Comparison of ENCODE assay signal across 8 cellular contexts in the genomic region with DNA sequence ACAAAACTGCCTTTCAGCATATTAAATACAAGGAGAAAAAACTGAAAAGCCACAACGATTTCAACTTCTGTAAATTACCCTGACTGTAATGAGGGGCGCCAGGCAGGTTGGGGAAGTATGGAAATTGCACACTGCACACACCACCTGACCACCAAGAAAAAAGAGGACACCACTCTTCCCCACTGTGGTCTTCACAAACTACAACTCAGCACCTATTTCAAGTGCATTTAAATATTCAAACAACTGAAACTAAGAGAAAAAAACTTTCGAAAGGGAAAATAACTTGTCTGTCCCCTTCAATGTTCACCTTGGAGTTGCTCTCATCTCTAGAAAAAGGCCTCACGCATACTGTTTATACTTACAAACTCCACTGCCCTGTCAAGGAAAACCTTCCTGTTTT. TPM values are rescaled to one million over a fixed set of nuclear protein-coding genes. Genes with fewer than 3 reads are reported as not detected.
DNase-seq lines count a peak whose midpoint lies in the region; ATAC-seq and TF ChIP-seq lines count a peak whose summit lies in the region.

No MANE protein-coding gene starts in this region.

- TF ChIP-seq RAD21 in IMR-90 (IDR thresholded peaks at IDR 0.05; ENCODE audit: low read length): no peak

- dilution Hi-C loops in IMR-90 (cut with HindIII; ENCODE audit: low sequenced_read_pairs, unreplicated experiment): no loop called here

- POLR2A ChIA-PET in IMR-90 (lab: Charles Lee; ENCODE audit: unreplicated experiment): no interaction called here

- H3K9me3 ChIP-seq in IMR-90 (ENCODE audit: control insufficient read depth, insufficient read depth, low read length) (no peaks in the 10 kb centered on the region), adrenal gland (replicated peaks in 1 of 3) (no peaks in the 10 kb centered on the region), aorta (ENCODE audit: control insufficient read depth, low read length) (no peaks in the 10 kb centered on the region)

- H3K4me3 ChIP-seq in IMR-90 (ENCODE audit: insufficient read depth, low read depth, low read length): peak overlapping the region; percentile 67
- H3K4me3 ChIP-seq in adrenal gland: peak overlapping the region in 3 of 4 donors; percentile 8 to 95 (median 63)
- H3K4me3 ChIP-seq in aorta (ENCODE audit: low read length in 2 of 2): peak overlapping the region; percentile 97

- no peak overlapping the region for H2AK9ac ChIP-seq in IMR-90 (replicated peaks; ENCODE audit: low read depth, low read length, poor library complexity)

- H2BK5ac ChIP-seq in IMR-90 (ENCODE audit: low read depth, low read length, poor library complexity, severe bottlenecking): peak overlapping the region; percentile 11

- no CpG with 5 or more reads among the region's 4 CpGs for WGBS in IMR-90 (ENCODE audit: extremely low coverage in 2 of 2, insufficient read length in 1 of 2), 2 experiments
- 8 to 11% (median 9%) methylated on average over 4 of the region's 4 CpGs for WGBS in adrenal gland, 4 donors
- WGBS in aorta, 2 donors: 28 to 29% methylated on average over 4 of the region's 4 CpGs

- H3K27ac Mint-ChIP-seq in memory B cell: peak overlapping the region; percentile 97

- H3K27ac ChIP-seq in IMR-90 (ENCODE audit: insufficient read depth, low read length) (no peak overlapping the region), adrenal gland (peak overlapping the region; percentile 73 to 100 (median 92)), aorta (ENCODE audit: low read depth in 1 of 2, low read length in 2 of 2) (no peak overlapping the region)

- H2AFZ ChIP-seq in IMR-90 (replicated peaks; ENCODE audit: low read length, poor library complexity): no peak overlapping the region

- no peak overlapping the region for H3K4ac ChIP-seq in IMR-90 (ENCODE audit: low read depth, low read length)

- peaks cover 3% of the 10 kb centered on the region for H3K36me3 Mint-ChIP-seq in memory B cell

- 0 out of 2 replicates have a peak, but pooled peaks cover 2% of the 10 kb centered on the region for H3K36me3 ChIP-seq in IMR-90 (ENCODE audit: control insufficient read depth, insufficient read depth, low read length)
- H3K36me3 ChIP-seq in adrenal gland (replicated peaks in 1 of 2): peaks cover 0 to 11% of the 10 kb centered on the region in 2 donors
- no peaks in the 10 kb centered on the region for H3K36me3 ChIP-seq in aorta (ENCODE audit: control insufficient read depth in 1 of 2, insufficient read depth in 2 of 2, low read length in 1 of 2)

- peaks cover 29% of the 10 kb centered on the region for H3K4me1 Mint-ChIP-seq in memory B cell

- peaks cover 4% of the 10 kb centered on the region for H3K27me3 Mint-ChIP-seq in memory B cell

- TF ChIP-seq POLR2A in IMR-90 (IDR thresholded peaks at IDR 0.05; ENCODE audit: low read depth, low read length) (no peak), adrenal gland (IDR thresholded peaks at IDR 0.05) (no peak)

- DNase-seq in IMR-90: no peak
- DNase-seq in adrenal gland: peak in 3 of 7 donors; percentile 11 to 54 (median 26)
- no peak for DNase-seq in memory B cell (ENCODE audit: low spot score in 2 of 2)
- no peak for DNase-seq in aorta
- no peak for DNase-seq in stimulated activated CD4-positive, alpha-beta T cell treated with anti-CD3 and anti-CD28 coated beads, Interleukin-4, amount 100 ng/mL, for 1 hour
- no peak for DNase-seq in COLO829 (ENCODE audit: low spot score)

- H4K8ac ChIP-seq in IMR-90 (ENCODE audit: low read depth in 2 of 2, low read length in 2 of 2): no peak overlapping the region

- no peaks in the 10 kb centered on the region; the same call in 1 of the 2 replicates for H3K4me1 ChIP-seq in IMR-90 (ENCODE audit: control insufficient read depth, insufficient read depth, low read length)
- peaks cover 21 to 41% of the 10 kb centered on the region in 2 donors for H3K4me1 ChIP-seq in adrenal gland (replicated peaks in 1 of 2)
- peaks cover 2 to 3% of the 10 kb centered on the region in 2 donors for H3K4me1 ChIP-seq in aorta (ENCODE audit: control insufficient read depth in 1 of 2, insufficient read depth in 2 of 2, low read length in 2 of 2)

- no peak overlapping the region for H4K91ac ChIP-seq in IMR-90 (ENCODE audit: insufficient read depth, low read depth, low read length)

- H3K23ac ChIP-seq in IMR-90 (ENCODE audit: low read depth, low read length): peak overlapping the region; percentile 89; the same call in 1 of the 2 replicates

- H3K4me2 ChIP-seq in IMR-90 (ENCODE audit: low read depth, low read length): peak overlapping the region; percentile 94

- H3K79me1 ChIP-seq in IMR-90 (ENCODE audit: low read depth in 1 of 2, low read length in 2 of 2): peaks cover 0 to 15% of the 10 kb centered on the region in 2 experiments; a peak in 2 of 4 replicates

- H3K14ac ChIP-seq in IMR-90 (replicated peaks; ENCODE audit: low read depth, low read length): peak overlapping the region; percentile 72; the same call in 1 of the 2 replicates

- H3K18ac ChIP-seq in IMR-90 (ENCODE audit: low read depth, low read length): no peak overlapping the region

- peak overlapping the region; percentile 97; the same call in 1 of the 2 replicates for H3K9ac ChIP-seq in IMR-90 (ENCODE audit: low read depth, low read length)

- TF ChIP-seq CTCF in IMR-90 (conservative IDR thresholded peaks at IDR 0.05; ENCODE audit: low read depth, low read length): no peak
- no peak for TF ChIP-seq CTCF in adrenal gland (IDR thresholded peaks at IDR 0.05)

- H3K9me1 ChIP-seq in IMR-90 (ENCODE audit: insufficient read depth, low read length): peaks cover 6% of the 10 kb centered on the region; the same call in 1 of the 2 replicates

- no peak overlapping the region for H2AK5ac ChIP-seq in IMR-90 (ENCODE audit: low read depth, low read length)

- ATAC-seq in GM18873 (IDR thresholded peaks at IDR 0.05; ENCODE audit: low FRiP score, unreplicated experiment): peak; percentile 35
- no peak for ATAC-seq in IMR-90 (ENCODE audit: low read depth)
- ATAC-seq in memory B cell (ENCODE audit: low read depth): peak; percentile 5
- no peak for ATAC-seq in aorta (ENCODE audit: low FRiP score)
- no peak for ATAC-seq in HG03159 (IDR thresholded peaks at IDR 0.05; ENCODE audit: unreplicated experiment)

- in situ Hi-C loops in IMR-90 (cut with MboI; ENCODE audit: low sequenced_read_pairs): no loop called here

- BruUV-seq in IMR-90 (replicated peaks; lab: Mats Ljungman, UMichigan): no TSS peak

- peaks cover 57% of the 10 kb centered on the region for H4K20me1 ChIP-seq in IMR-90 (ENCODE audit: insufficient read depth, low read length)

- H3K4me3 Mint-ChIP-seq in memory B cell: peak overlapping the region; percentile 90

- H3K27me3 ChIP-seq in IMR-90 (ENCODE audit: control insufficient read depth, insufficient read depth, low read length) (no peaks in the 10 kb centered on the region), adrenal gland (no peaks in the 10 kb centered on the region), aorta (ENCODE audit: control insufficient read depth in 1 of 2, insufficient read depth in 2 of 2, low read length in 1 of 2) (no peaks in the 10 kb centered on the region)

- CTCF ChIA-PET in IMR-90 (lab: Yijun Ruan, JAX): no interaction called here

- no peak overlapping the region for H2BK15ac ChIP-seq in IMR-90 (ENCODE audit: low read depth, low read length)

- intact Hi-C loops in IMR-90 (cut with micrococcal nuclease): no loop called here
- intact Hi-C loops in adrenal gland (cut with DNase I): loop anchor here in 1 of 2 donors (10.0 kb wide), 1 partner anchor 55 kb away; the partner anchor contains the start of gene GTPBP4
- intact Hi-C loops in aorta (cut with DNase I): loop anchor here in 1 of 2 donors (5.0 kb wide), 3 partner anchors 57 to 248 kb away; partner anchors contain the start of genes GTPBP4 and IDI1

- no peak overlapping the region for H3K56ac ChIP-seq in IMR-90 (ENCODE audit: extremely low read depth, insufficient read depth, low read length)

- H2BK20ac ChIP-seq in IMR-90 (ENCODE audit: low read depth, low read length): no peak overlapping the region

- no peak overlapping the region for H4K5ac ChIP-seq in IMR-90 (ENCODE audit: low read depth, low read length)

- no peak overlapping the region for H2BK120ac ChIP-seq in IMR-90 (ENCODE audit: low read depth, low read length)

- H3K9me3 Mint-ChIP-seq in memory B cell: no peaks in the 10 kb centered on the region

TF ChIP-seq in IMR-90, 13 proteins besides CTCF, POLR2A, EP300 and RAD21 (continues in another document):
- TF ChIP-seq SMC3 (IDR thresholded peaks at IDR 0.05; ENCODE audit: low read depth, low read length) (no peak), CEBPB (IDR thresholded peaks at IDR 0.05; ENCODE audit: low read depth, low read length) (no peak), RCOR1 (IDR thresholded peaks at IDR 0.05; ENCODE audit: insufficient replicate concordance, low read length) (no peak), ELK1 (IDR thresholded peaks at IDR 0.05; ENCODE audit: borderline replicate concordance, low read depth, low read length) (no peak), CHD1 (IDR thresholded peaks at IDR 0.05; ENCODE audit: low read depth, low read length) (no peak), RFX5 (IDR thresholded peaks at IDR 0.05; ENCODE audit: low read depth, low read length) (no peak), BHLHE40 (IDR thresholded peaks at IDR 0.05; ENCODE audit: low read depth, low read length) (no peak)

RNA-seq across cellular contexts. Expression of gene LARP4B, which starts 1.5 kb away (rescaled TPM):
- total RNA-seq in IMR-90 (2012; rRNA removed) (25.5 and 30.8 TPM in 2 replicates), adrenal gland (100 to 1,000 TPM in 2 of 8 donors, 10 to 100 TPM in 6; 33.7 to 145 (median 80.6) TPM), aorta (10 to 100 TPM; 73.2 to 82.4 TPM)
- polyA plus RNA-seq in IMR-90 (2012; rRNA removed) (22.1 and 24.3 TPM in 2 replicates), adrenal gland (10 to 100 TPM; 17.2 to 63.0 (median 18.1) TPM), aorta (10 to 100 TPM in 1 of 2 donors, 1 to 10 TPM in 1; 8.1 to 12.3 TPM)
- 12.8 and 14.9 TPM in 2 replicates for polyA plus RNA-seq in IMR-90 (2012; cell fraction: cytosol; rRNA removed)
- 41.4 and 70.6 TPM in 2 replicates for polyA plus RNA-seq in IMR-90 (2012; cell fraction: nucleus; rRNA removed; ENCODE audit: low replicate concordance)

RNA-seq across cellular contexts. Expression of gene GTPBP4, which starts 58.3 kb away (rescaled TPM):
- total RNA-seq in IMR-90 (2012; rRNA removed) (46.2 and 71.7 TPM in 2 replicates), adrenal gland (100 to 1,000 TPM in 1 of 8 donors, 10 to 100 TPM in 7; 15.2 to 134 (median 29.9) TPM), aorta (10 to 100 TPM; 29.2 to 46.9 TPM)
- polyA plus RNA-seq in IMR-90 (2012; rRNA removed) (43.6 and 48.6 TPM in 2 replicates), adrenal gland (100 to 1,000 TPM in 1 of 3 donors, 10 to 100 TPM in 2; 25.9 to 196 (median 33.8) TPM), aorta (10 to 100 TPM; 21.6 to 24.7 TPM)
- 5.5 and 7.8 TPM in 2 replicates for polyA plus RNA-seq in IMR-90 (2012; cell fraction: cytosol; rRNA removed)
- polyA plus RNA-seq in IMR-90 (2012; cell fraction: nucleus; rRNA removed; ENCODE audit: low replicate concordance): 22.2 and 87.5 TPM in 2 replicates

Comparison
In these comparisons a context has a peak if more than half of its experiments do, and no peak if none do; other contexts are left out.
1. ATAC-seq: peak in GM18873 (single experiment) and memory B cell (single experiment); none in IMR-90 (single experiment), aorta (single experiment) and HG03159 (single experiment).
2. H3K27ac ChIP-seq: peak in adrenal gland (5 of 5); none in IMR-90 (single experiment) and aorta (0 of 2).
3. Peak in every context shown above with its lines, with median percentiles within 50 percentile points of each other: H3K4me3 ChIP-seq.